Comparison of ENCODE assay signal across 11 cellular contexts in the genomic region with DNA sequence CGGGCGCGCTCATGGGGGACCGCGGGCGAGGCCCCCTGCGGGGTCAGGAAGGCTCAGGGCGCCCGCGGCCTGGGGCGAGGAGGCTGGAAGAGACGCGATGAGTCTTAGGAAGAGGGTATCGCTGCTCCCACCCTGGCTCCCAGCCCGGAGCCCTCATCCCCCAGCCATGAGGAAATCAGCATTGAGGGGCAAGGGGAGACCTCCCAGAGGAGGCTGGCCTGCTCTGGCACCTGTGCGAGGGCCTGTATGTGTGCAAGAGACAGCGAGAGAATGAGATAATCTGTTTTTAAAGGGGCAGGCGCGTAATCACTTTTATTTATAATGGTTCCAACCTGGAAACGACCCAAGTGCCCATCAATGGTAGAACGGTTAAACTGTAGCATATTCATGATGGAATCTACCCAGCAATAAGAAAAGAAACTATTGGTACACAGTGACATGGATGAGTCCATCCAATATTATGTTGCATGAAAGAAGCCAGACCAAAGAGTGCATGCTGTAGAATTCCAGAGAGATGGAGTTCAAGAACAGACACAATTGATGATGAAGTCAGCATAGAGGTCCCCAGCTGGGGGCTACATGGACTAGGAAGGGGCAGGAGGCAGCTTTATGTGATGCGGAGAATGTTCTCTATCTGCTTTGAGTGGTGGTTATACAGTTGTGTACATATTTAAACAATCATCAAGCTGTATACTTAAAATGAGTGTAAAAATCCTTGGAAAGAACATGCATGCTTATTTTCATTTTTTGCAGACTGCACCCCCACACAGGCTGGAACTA. TPM values are rescaled to one million over a fixed set of nuclear protein-coding genes. Genes with fewer than 3 reads are reported as not detected.
A peak's percentile ranks its signal among the peaks of the same experiment; 100 is the strongest.
DNase-seq lines count a peak whose midpoint lies in the region; ATAC-seq and TF ChIP-seq lines count a peak whose summit lies in the region.
"Had no signal": no experiment of that assay in that cellular context is flagged by ENCODE, and none has a peak within 500 bp of the region (broad histone marks: within the 10 kb centered on the region; RNA-seq: fewer than 3 reads in every experiment).

No MANE protein-coding gene starts in this region.

- H3K4me3 Mint-ChIP-seq in MCF 10A (ENCODE audit: unreplicated experiment), result no peak overlapping the region
- H3K4me3 Mint-ChIP-seq in glutamatergic neuron (ENCODE audit: unreplicated experiment), result peak overlapping the region; percentile 44
- H3K4me3 Mint-ChIP-seq in type B pancreatic cell, result peak overlapping the region; percentile 38
- H3K4me3 Mint-ChIP-seq: neural crest cell had no signal

- in situ Hi-C loops in HAP-1 (cut with MboI; ENCODE audit: low sequenced_read_pairs), result no loop called here

- H3K36me3 Mint-ChIP-seq in MCF 10A (ENCODE audit: insufficient read depth, unreplicated experiment) (no peaks in the 10 kb centered on the region), glutamatergic neuron (ENCODE audit: unreplicated experiment) (peaks cover 26% of the 10 kb centered on the region), type B pancreatic cell (peaks cover 4% of the 10 kb centered on the region)

- no TSS peak for BruUV-seq in MCF 10A (replicated peaks; lab: Mats Ljungman, UMichigan)

- H3K27me3 Mint-ChIP-seq in MCF 10A (ENCODE audit: insufficient read depth, unreplicated experiment), result peaks cover 20% of the 10 kb centered on the region
- peaks cover 33% of the 10 kb centered on the region for H3K27me3 Mint-ChIP-seq in glutamatergic neuron (ENCODE audit: unreplicated experiment)
- peaks cover 53% of the 10 kb centered on the region for H3K27me3 Mint-ChIP-seq in type B pancreatic cell

- H3K27ac Mint-ChIP-seq in MCF 10A (ENCODE audit: low read depth, unreplicated experiment) (no peak overlapping the region), glutamatergic neuron (ENCODE audit: unreplicated experiment) (no peak overlapping the region), type B pancreatic cell (no peak overlapping the region)

- H3K4me1 Mint-ChIP-seq in MCF 10A (ENCODE audit: insufficient read depth, unreplicated experiment), result peaks cover 6% of the 10 kb centered on the region
- H3K4me1 Mint-ChIP-seq in glutamatergic neuron (ENCODE audit: low read depth, unreplicated experiment), result no peaks in the 10 kb centered on the region
- no peaks in the 10 kb centered on the region for H3K4me1 Mint-ChIP-seq in type B pancreatic cell (ENCODE audit: unreplicated experiment)

- H3K4me3 ChIP-seq in breast epithelium (peak overlapping the region in 2 of 3 donors; percentile 52 to 70), RWPE2 (ENCODE audit: severe bottlenecking) (peak overlapping the region; percentile 41), HAP-1 (no peak overlapping the region)

- H3K9me3 ChIP-seq in breast epithelium (no peaks in the 10 kb centered on the region), RWPE2 (ENCODE audit: severe bottlenecking) (no peaks in the 10 kb centered on the region), HAP-1 (no peaks in the 10 kb centered on the region)

- H3K4me1 ChIP-seq in breast epithelium, result peaks cover 0 to 5% of the 10 kb centered on the region in 2 donors
- H3K4me1 ChIP-seq in RWPE2 (ENCODE audit: insufficient read depth, poor library complexity, severe bottlenecking), result peaks cover 5% of the 10 kb centered on the region
- no peaks in the 10 kb centered on the region for H3K4me1 ChIP-seq in HAP-1

- H3K27ac ChIP-seq in breast epithelium (no peak overlapping the region), RWPE2 (ENCODE audit: poor library complexity, severe bottlenecking) (peak overlapping the region; percentile 28)

- H3K36me3 ChIP-seq in breast epithelium (no peaks in the 10 kb centered on the region), RWPE2 (ENCODE audit: low read depth) (no peaks in the 10 kb centered on the region), HAP-1 (replicated peaks) (peaks cover 8% of the 10 kb centered on the region)

- DNase-seq in breast epithelium (ENCODE audit: low spot score in 2 of 2), result no peak
- DNase-seq in MCF 10A (ENCODE audit: unreplicated experiment), result no peak
- DNase-seq in RWPE2 (ENCODE audit: low spot score), result no peak
- no peak for DNase-seq in glutamatergic neuron
- DNase-seq in type B pancreatic cell (ENCODE audit: extremely low spot score, unreplicated experiment), result no peak
- DNase-seq in sciatic nerve (ENCODE audit: low spot score), result no peak
- DNase-seq in HAP-1 (ENCODE audit: low spot score in 2 of 2), result no peak
- no peak for DNase-seq in HuH-7 (ENCODE audit: low spot score)
- DNase-seq: NCI-H1694 treated with DMSO at 0.1 percent for 48 hours had no signal

- H3K9me3 Mint-ChIP-seq in MCF 10A (ENCODE audit: unreplicated experiment), result no peaks in the 10 kb centered on the region
- H3K9me3 Mint-ChIP-seq in glutamatergic neuron (ENCODE audit: unreplicated experiment), result peaks cover 5% of the 10 kb centered on the region
- no peaks in the 10 kb centered on the region for H3K9me3 Mint-ChIP-seq in type B pancreatic cell
- H3K9me3 Mint-ChIP-seq: neural crest cell had no signal

- POLR2A ChIA-PET in MCF 10A (lab: Yijun Ruan, JAX), result no interaction called here

- no peak for TF ChIP-seq POLR2A in breast epithelium (IDR thresholded peaks at IDR 0.05)

- no peak for ATAC-seq in RWPE2 (ENCODE audit: low read depth)
- ATAC-seq in sciatic nerve, result no peak

- TF ChIP-seq CTCF in breast epithelium (IDR thresholded peaks at IDR 0.05), result no peak
- TF ChIP-seq CTCF in MCF 10A (IDR thresholded peaks at IDR 0.05; ENCODE audit: unreplicated experiment), result no peak
- TF ChIP-seq CTCF in RWPE2 (IDR thresholded peaks at IDR 0.05; ENCODE audit: poor library complexity, severe bottlenecking), result no peak
- no peak for TF ChIP-seq CTCF in glutamatergic neuron (IDR thresholded peaks at IDR 0.05; ENCODE audit: partially characterized antibody, unreplicated experiment)
- TF ChIP-seq CTCF in type B pancreatic cell (conservative IDR thresholded peaks at IDR 0.05), result no peak

- intact Hi-C loops in breast epithelium (cut with DNase I; ENCODE audit: low total_unique reads), result no loop called here
- intact Hi-C loops in MCF 10A (cut with micrococcal nuclease), result no loop called here
- intact Hi-C loops in sciatic nerve (cut with DNase I), result no loop called here

- H3K27me3 ChIP-seq in breast epithelium, result no peaks in the 10 kb centered on the region
- no peaks in the 10 kb centered on the region for H3K27me3 ChIP-seq in RWPE2 (ENCODE audit: insufficient read depth, poor library complexity, severe bottlenecking)
- no peaks in the 10 kb centered on the region for H3K27me3 ChIP-seq in HAP-1 (ENCODE audit: low read depth)

- CTCF ChIA-PET in MCF 10A (lab: Yijun Ruan, JAX), result interaction anchor here (2.6 kb wide), 1 partner anchor 20 kb away, joined by 15 read pairs; no protein-coding TSS in a partner anchor

RNA-seq across cellular contexts. Expression of gene FBXO41, which starts 14.4 kb away (rescaled TPM):
- total RNA-seq in breast epithelium (1 to 10 TPM; 1.6 to 4.0 (median 3.9) TPM), MCF 10A (2022) (3.7 and 4.4 TPM in 2 replicates), glutamatergic neuron (ENCODE audit: unreplicated experiment) (14.0 TPM), type B pancreatic cell (ENCODE audit: low replicate concordance) (5.2 and 5.5 TPM in 2 replicates), sciatic nerve (2.1 TPM)

RNA-seq across cellular contexts. Expression of gene EGR4, which starts 23.5 kb away (rescaled TPM):
- total RNA-seq in breast epithelium, result not detected
- 0.22 and 0.37 TPM in 2 replicates for total RNA-seq in MCF 10A (2022)
- total RNA-seq in glutamatergic neuron (ENCODE audit: unreplicated experiment), result not detected
- 0.19 and 1.2 TPM in 2 replicates for total RNA-seq in type B pancreatic cell (ENCODE audit: low replicate concordance)
- not detected for total RNA-seq in sciatic nerve
- total RNA-seq: dermis microvascular lymphatic vessel endothelial cell, neural crest cell had no signal

RNA-seq across cellular contexts. Expression of gene CCT7, which starts 35.8 kb away (rescaled TPM):
- total RNA-seq in breast epithelium, result 100 to 1,000 TPM; 180 to 223 (median 187) TPM
- 468 and 495 TPM in 2 replicates for total RNA-seq in MCF 10A (2022)
- total RNA-seq in glutamatergic neuron (ENCODE audit: unreplicated experiment), result 269 TPM
- 256 and 300 TPM in 2 replicates for total RNA-seq in type B pancreatic cell (ENCODE audit: low replicate concordance)
- 194 TPM for total RNA-seq in sciatic nerve

RNA-seq across cellular contexts. Expression of gene PRADC1, which starts 36.8 kb away (rescaled TPM):
- total RNA-seq in breast epithelium (10 to 100 TPM; 21.6 to 49.6 (median 25.6) TPM), MCF 10A (2022) (9.5 and 13.5 TPM in 2 replicates), glutamatergic neuron (ENCODE audit: unreplicated experiment) (26.8 TPM), type B pancreatic cell (ENCODE audit: low replicate concordance) (16.3 and 19.6 TPM in 2 replicates), sciatic nerve (15.2 TPM)

RNA-seq across cellular contexts. Expression of gene SMYD5, which starts 55.8 kb away (rescaled TPM):
- total RNA-seq in breast epithelium (10 to 100 TPM; 14.1 to 21.6 (median 18.3) TPM), MCF 10A (2022) (26.5 and 34.4 TPM in 2 replicates), glutamatergic neuron (ENCODE audit: unreplicated experiment) (17.0 TPM), type B pancreatic cell (ENCODE audit: low replicate concordance) (19.1 and 30.3 TPM in 2 replicates), sciatic nerve (22.7 TPM)
